In genomic region chr16:74201561-74201960, GRCh38 we compare ENCODE assay signal across 16 cellular contexts.
A peak's percentile ranks its signal among the peaks of the same experiment; 100 is the strongest.
DNase-seq lines count a peak whose midpoint lies in the region; ATAC-seq and TF ChIP-seq lines count a peak whose summit lies in the region.
"Had no signal": no experiment of that assay in that cellular context is flagged by ENCODE, and none has a peak within 500 bp of the region (broad histone marks: within the 10 kb centered on the region; RNA-seq: fewer than 3 reads in every experiment).

No MANE protein-coding gene starts in this region.

- WGBS in endodermal cell (ENCODE audit: insufficient coverage in 1 of 2, insufficient read length in 1 of 2), 2 experiments: 70% methylated on average over 2 of the region's 2 CpGs; no CpG with 5 or more reads in 1 of the 2 experiments

- H3K4me3 Mint-ChIP-seq in endodermal cell: no peak overlapping the region
- H3K4me3 Mint-ChIP-seq: CD8-positive, alpha-beta memory T cell had no signal

- H3K27me3 ChIP-seq in endodermal cell (ENCODE audit: control insufficient read depth, insufficient read depth, low read length, poor library complexity, severe bottlenecking): no peaks in the 10 kb centered on the region
- H3K27me3 ChIP-seq: BLaER1 had no signal

- DNase-seq in NCI-H1105 treated with DMSO at 0.1 percent for 48 hours (lab: John Stamatoyannopoulos, UW) (peak; percentile 7), NCI-H1105 (lab: John Stamatoyannopoulos, UW) (no peak), NCI-H146 treated with DMSO at 0.1 percent for 48 hours (lab: John Stamatoyannopoulos, UW; ENCODE audit: unreplicated experiment) (peak; percentile 58), endodermal cell (no peak), myocyte (ENCODE audit: low read depth) (peak; percentile 13), NCI-H82 (lab: John Stamatoyannopoulos, UW) (no peak), SW 1271 (lab: John Stamatoyannopoulos, UW) (no peak)
- DNase-seq: AML-193; Caco-2; CD8-positive, alpha-beta memory T cell; DND-41; GDM1 had no signal

- H3K4me1 ChIP-seq in endodermal cell (ENCODE audit: control insufficient read depth, insufficient read depth, low read length): peaks cover 7% of the 10 kb centered on the region
- H3K4me1 ChIP-seq: BLaER1, Caco-2, HAP-1 had no signal

- H3K27me3 Mint-ChIP-seq in endodermal cell (ENCODE audit: insufficient read depth): no peaks in the 10 kb centered on the region

- H3K4me3 ChIP-seq in endodermal cell (ENCODE audit: low read length): no peak overlapping the region
- H3K4me3 ChIP-seq: BLaER1, HAP-1 had no signal

- peak overlapping the region; percentile 36 for H3K27ac ChIP-seq in endodermal cell (ENCODE audit: low read depth, low read length)
- H3K27ac ChIP-seq: 22Rv1, BLaER1 had no signal

- no peaks in the 10 kb centered on the region for H3K36me3 Mint-ChIP-seq in endodermal cell (ENCODE audit: low read depth)
- H3K36me3 Mint-ChIP-seq: CD8-positive, alpha-beta memory T cell had no signal

- ATAC-seq in HG03378 (IDR thresholded peaks at IDR 0.05; ENCODE audit: unreplicated experiment): no peak

- no peak overlapping the region for H3K9ac ChIP-seq in endodermal cell (ENCODE audit: extremely low read depth, low read length, poor library complexity, severe bottlenecking)
- H3K9ac ChIP-seq: BLaER1 had no signal

- H3K9me3 Mint-ChIP-seq in endodermal cell: peaks cover 5% of the 10 kb centered on the region
- H3K9me3 Mint-ChIP-seq: CD8-positive, alpha-beta memory T cell had no signal

- H3K36me3 ChIP-seq in endodermal cell (ENCODE audit: control insufficient read depth, insufficient read depth, low read length): no peaks in the 10 kb centered on the region
- H3K36me3 ChIP-seq: BLaER1, HAP-1 had no signal

- H3K9me3 ChIP-seq in endodermal cell (ENCODE audit: control insufficient read depth, low read length): peaks cover 10% of the 10 kb centered on the region
- H3K9me3 ChIP-seq: BLaER1, Caco-2, HAP-1 had no signal

- H3K4me1 Mint-ChIP-seq in endodermal cell: peaks cover 10% of the 10 kb centered on the region
- H3K4me1 Mint-ChIP-seq: CD8-positive, alpha-beta memory T cell had no signal

- no peak for TF ChIP-seq CTCF in endodermal cell (conservative IDR thresholded peaks at IDR 0.05)

- H3K27ac Mint-ChIP-seq in endodermal cell: no peak overlapping the region
- H3K27ac Mint-ChIP-seq: CD8-positive, alpha-beta memory T cell had no signal

Comparison
In these comparisons a context has a peak if more than half of its experiments do, and no peak if none do; other contexts are left out.
1. DNase-seq: peak in NCI-H1105 treated with DMSO at 0.1 percent for 48 hours (single experiment), NCI-H146 treated with DMSO at 0.1 percent for 48 hours (single experiment) and myocyte (single experiment); none in NCI-H1105 (single experiment), endodermal cell (single experiment), NCI-H82 (single experiment) and SW 1271 (0 of 2).